ENCODE assay signal across 8 cellular contexts in genomic region chr9:136947955-136948510, GRCh38. TPM values are rescaled to one million over a fixed set of nuclear protein-coding genes. Genes with fewer than 3 reads are reported as not detected.
DNase-seq lines count a peak whose midpoint lies in the region; ATAC-seq and TF ChIP-seq lines count a peak whose summit lies in the region.

No MANE protein-coding gene starts in this region.

- peak; percentile 51 for DNase-seq in activated CD4-positive, alpha-beta T cell treated with anti-CD3 and anti-CD28 coated beads for 36 hours
- DNase-seq in activated CD4-positive, alpha-beta T cell treated with anti-CD3 and anti-CD28 coated beads, Interleukin-2, amount 50 U/mL, for 4 hours: no peak
- DNase-seq in NCI-H774 (lab: John Stamatoyannopoulos, UW) (peak; percentile 13), lung (ENCODE audit: low spot score) (peak; percentile 54), mucosa of gallbladder (ENCODE audit: low spot score) (no peak), HEK293T (ENCODE audit: extremely low spot score) (no peak)

- CTCF ChIA-PET in activated CD4-positive, alpha-beta T cell treated with anti-CD3 and anti-CD28 coated beads for 36 hours (lab: Charles Lee): interaction anchor here (0.6 to 3.8 kb wide), 14 partner anchors 18 to 181 kb away, joined by 3 to 23 read pairs (median 3); no protein-coding TSS in a partner anchor
- CTCF ChIA-PET in HEK293T (lab: Yijun Ruan, JAX): interaction anchor here (0.8 to 2.5 kb wide), 17 partner anchors 9 to 190 kb away, joined by 3 to 45 read pairs (median 4); partner anchors contain the start of genes ABCA2, CLIC3 and LCN8

- H3K4me3 ChIP-seq in lung: no peak overlapping the region

- peaks cover 9% of the 10 kb centered on the region for H3K4me1 Mint-ChIP-seq in activated CD4-positive, alpha-beta T cell treated with anti-CD3 and anti-CD28 coated beads for 36 hours

- 33 to 43% methylated on average over 15 of the region's 15 CpGs for WGBS in lung, 2 donors

- no peak for ATAC-seq in activated CD4-positive, alpha-beta T cell treated with anti-CD3 and anti-CD28 coated beads for 36 hours
- no peak for ATAC-seq in lung (ENCODE audit: insufficient read depth, low FRiP score)
- no peak for ATAC-seq in HG03045 (IDR thresholded peaks at IDR 0.05; ENCODE audit: unreplicated experiment)

- TF ChIP-seq CTCF in lung (IDR thresholded peaks at IDR 0.05; ENCODE audit: control extremely low read depth, extremely low read depth): peak; percentile 24

- H3K9me3 Mint-ChIP-seq in activated CD4-positive, alpha-beta T cell treated with anti-CD3 and anti-CD28 coated beads for 36 hours (ENCODE audit: low read depth): no peaks in the 10 kb centered on the region

- H3K27ac ChIP-seq in cingulate gyrus (ENCODE audit: low read depth, low read length) (peak overlapping the region; percentile 88), lung (ENCODE audit: low read depth in 1 of 2, low read length in 1 of 2) (no peak overlapping the region)

- peaks cover 3% of the 10 kb centered on the region for H3K36me3 Mint-ChIP-seq in activated CD4-positive, alpha-beta T cell treated with anti-CD3 and anti-CD28 coated beads for 36 hours (ENCODE audit: low read depth)

- H3K27me3 Mint-ChIP-seq in activated CD4-positive, alpha-beta T cell treated with anti-CD3 and anti-CD28 coated beads for 36 hours: no peaks in the 10 kb centered on the region

- intact Hi-C loops in activated CD4-positive, alpha-beta T cell treated with anti-CD3 and anti-CD28 coated beads for 36 hours (cut with DNase I, micrococcal nuclease): loop anchor here in 1 of 2 experiments (1.0 kb wide), 1 partner anchor 86 kb away; no protein-coding TSS in a partner anchor

- H3K4me1 ChIP-seq in lung (ENCODE audit: control insufficient read depth in 2 of 2, insufficient read depth in 2 of 2, low read length in 2 of 2): peaks cover 2 to 15% of the 10 kb centered on the region in 2 donors

- POLR2A ChIA-PET in activated CD4-positive, alpha-beta T cell treated with anti-CD3 and anti-CD28 coated beads for 36 hours (lab: Charles Lee): interaction anchor here (0.6 kb wide), 1 partner anchor 463 kb away, joined by 3 read pairs; no protein-coding TSS in a partner anchor
- POLR2A ChIA-PET in HEK293T (lab: Yijun Ruan, JAX): interaction anchor here (0.7 to 3.8 kb wide), 6 partner anchors 9 to 88 kb away, joined by 3 to 14 read pairs (median 4); partner anchors contain the start of gene PAXX

- no peak overlapping the region for H3K27ac Mint-ChIP-seq in activated CD4-positive, alpha-beta T cell treated with anti-CD3 and anti-CD28 coated beads for 36 hours

- H3K9me3 ChIP-seq in lung (ENCODE audit: control insufficient read depth in 2 of 2, insufficient read depth in 1 of 2, low read length in 1 of 2): no peaks in the 10 kb centered on the region

- H3K4me3 Mint-ChIP-seq in activated CD4-positive, alpha-beta T cell treated with anti-CD3 and anti-CD28 coated beads for 36 hours: peak overlapping the region; percentile 12

- peaks cover 0 to 4% of the 10 kb centered on the region in 2 donors for H3K36me3 ChIP-seq in lung (ENCODE audit: control insufficient read depth in 2 of 2, insufficient read depth in 2 of 2, low read length in 2 of 2)

- no peaks in the 10 kb centered on the region for H3K27me3 ChIP-seq in lung (ENCODE audit: control insufficient read depth, insufficient read depth)

TF ChIP-seq in HEK293T, 16 proteins besides CTCF, POLR2A, EP300 and RAD21:
- TF ChIP-seq FOXA1 (IDR thresholded peaks at IDR 0.05) (no peak), ARNT (IDR thresholded peaks at IDR 0.05) (no peak), BHLHE40 (IDR thresholded peaks at IDR 0.05; ENCODE audit: borderline replicate concordance) (no peak), FOXK2 (IDR thresholded peaks at IDR 0.05) (no peak), PKNOX1 (IDR thresholded peaks at IDR 0.05) (no peak), TARDBP (IDR thresholded peaks at IDR 0.05) (no peak), HDGF (IDR thresholded peaks at IDR 0.05; ENCODE audit: borderline replicate concordance) (no peak)

RNA-seq across cellular contexts. Expression of gene C8G, which starts 3.0 kb away (rescaled TPM):
- total RNA-seq in activated CD4-positive, alpha-beta T cell treated with anti-CD3 and anti-CD28 coated beads for 36 hours: under 1 TPM in 1 of 2 experiments, not detected in 1; 0.77 TPM
- total RNA-seq in lung (1 to 10 TPM in 1 of 2 donors, not detected in 1; 2.1 TPM), mucosa of gallbladder (110 TPM)
- polyA plus RNA-seq in lung: 1 to 10 TPM in 1 of 2 donors, under 1 TPM in 1; 0.90 to 1.4 TPM

RNA-seq across cellular contexts. Expression of gene FBXW5, which starts 3.5 kb away (rescaled TPM):
- 10 to 100 TPM; 54.4 to 66.4 TPM for total RNA-seq in activated CD4-positive, alpha-beta T cell treated with anti-CD3 and anti-CD28 coated beads for 36 hours
- 100 to 1,000 TPM in 1 of 2 donors, 10 to 100 TPM in 1; 56.6 to 118 TPM for total RNA-seq in lung
- 100 to 1,000 TPM in 1 of 2 donors, 10 to 100 TPM in 1; 89.1 to 109 TPM for polyA plus RNA-seq in lung
- 144 TPM for total RNA-seq in mucosa of gallbladder

RNA-seq across cellular contexts. Expression of gene LCN12, which starts 4.0 kb away (rescaled TPM):
- 1 to 10 TPM; 1.1 to 1.5 TPM for total RNA-seq in activated CD4-positive, alpha-beta T cell treated with anti-CD3 and anti-CD28 coated beads for 36 hours
- total RNA-seq in lung (1 to 10 TPM; 4.1 to 6.3 TPM), mucosa of gallbladder (10.0 TPM)
- polyA plus RNA-seq in lung: 1 to 10 TPM in 1 of 2 donors, under 1 TPM in 1; 0.35 to 2.4 TPM

RNA-seq across cellular contexts. Expression of gene PTGDS, which starts 29.3 kb away (rescaled TPM):
- not detected for total RNA-seq in activated CD4-positive, alpha-beta T cell treated with anti-CD3 and anti-CD28 coated beads for 36 hours
- total RNA-seq in lung (100 to 1,000 TPM in 1 of 2 donors, 10 to 100 TPM in 1; 29.5 to 159 TPM), mucosa of gallbladder (481 TPM)
- 100 to 1,000 TPM in 1 of 2 donors, 10 to 100 TPM in 1; 19.4 to 158 TPM for polyA plus RNA-seq in lung

RNA-seq across cellular contexts. Expression of gene LCNL1, which starts 34.8 kb away (rescaled TPM):
- total RNA-seq in activated CD4-positive, alpha-beta T cell treated with anti-CD3 and anti-CD28 coated beads for 36 hours: not detected
- total RNA-seq in lung (1 to 10 TPM in 1 of 2 donors, under 1 TPM in 1; 0.28 to 2.5 TPM), mucosa of gallbladder (0.92 TPM)
- 1 to 10 TPM in 1 of 2 donors, under 1 TPM in 1; 0.15 to 2.7 TPM for polyA plus RNA-seq in lung

Comparison
In these comparisons a context has a peak if more than half of its experiments do, and no peak if none do; other contexts are left out.
1. DNase-seq: peak in activated CD4-positive, alpha-beta T cell treated with anti-CD3 and anti-CD28 coated beads for 36 hours (single experiment), NCI-H774 (single experiment) and lung (single experiment); none in activated CD4-positive, alpha-beta T cell treated with anti-CD3 and anti-CD28 coated beads, Interleukin-2, amount 50 U/mL, for 4 hours (0 of 2), mucosa of gallbladder (single experiment) and HEK293T (single experiment).
2. RNA of gene C8G, which starts 3.0 kb away (total RNA-seq): 110 TPM in mucosa of gallbladder (single experiment); 2.1 TPM in lung and 0.77 TPM in activated CD4-positive, alpha-beta T cell treated with anti-CD3 and anti-CD28 coated beads for 36 hours; every median in the first group is over 10 times any median in the second.